ENCODE assay signal across 15 cellular contexts in genomic region chr10:46020344-46020656, GRCh38. TPM values are rescaled to one million over a fixed set of nuclear protein-coding genes. Genes with fewer than 3 reads are reported as not detected.
DNase-seq lines count a peak whose midpoint lies in the region; ATAC-seq, FAIRE-seq and TF ChIP-seq lines count a peak whose summit lies in the region.
"Had no signal": no experiment of that assay in that cellular context is flagged by ENCODE, and none has a peak within 500 bp of the region (broad histone marks: within the 10 kb centered on the region; RNA-seq: fewer than 3 reads in every experiment).

No MANE protein-coding gene starts in this region.

- H3K36me3 ChIP-seq in Panc1 (ENCODE audit: control insufficient read depth, insufficient read depth, low read length) (peaks cover 6% of the 10 kb centered on the region; the same call in 1 of the 2 replicates), cardiac muscle cell (peaks cover 11% of the 10 kb centered on the region), pancreas (peaks cover 0 to 6% (median 0%) of the 10 kb centered on the region in 3 donors)
- H3K36me3 ChIP-seq: uterus had no signal

- H3K9me3 ChIP-seq in Panc1 (ENCODE audit: control insufficient read depth, insufficient read depth, low read depth, low read length) (no peaks in the 10 kb centered on the region), cardiac muscle cell (ENCODE audit: low read depth) (no peaks in the 10 kb centered on the region), pancreas (no peaks in the 10 kb centered on the region)
- H3K9me3 ChIP-seq: uterus had no signal

- DNase-seq in CD1c-positive myeloid dendritic cell (ENCODE audit: extremely low spot score): peak; percentile 28
- DNase-seq in Panc1 (ENCODE audit: low read depth, low spot score): no peak
- peak in 1 of 2 donors; percentile 80 for DNase-seq in cardiac muscle cell (ENCODE audit: low read depth in 1 of 2, low spot score in 1 of 2)
- no peak for DNase-seq in pancreas
- no peak for DNase-seq in activated gamma-delta T cell treated with Interleukin-2 at 50 U/mL for 16 hours
- DNase-seq in GM19238 (ENCODE audit: insufficient read length, low spot score): no peak
- no peak for DNase-seq in SKM-1 treated with dmso at 0.1 percent for 144 hours (lab: John Stamatoyannopoulos, UW; ENCODE audit: unreplicated experiment)
- DNase-seq: H9, kidney glomerular epithelial cell, NCI-H2029, uterus had no signal

- no peak overlapping the region for H3K4me3 ChIP-seq in Panc1 (ENCODE audit: low read depth in 2 of 2, low read length in 2 of 2)
- H3K4me3 ChIP-seq in cardiac muscle cell: peak overlapping the region; percentile 61
- no peak overlapping the region for H3K4me3 ChIP-seq in pancreas
- H3K4me3 ChIP-seq: uterus had no signal

- 16 to 20% methylated on average over 3 of the region's 3 CpGs for WGBS in pancreas, 2 donors

- H3K27me3 ChIP-seq in Panc1 (ENCODE audit: control insufficient read depth, insufficient read depth, low read length): no peaks in the 10 kb centered on the region
- H3K27me3 ChIP-seq in cardiac muscle cell: no peaks in the 10 kb centered on the region
- H3K27me3 ChIP-seq in pancreas: no peaks in the 10 kb centered on the region
- H3K27me3 ChIP-seq: uterus had no signal

- no peak for TF ChIP-seq CTCF in Panc1 (IDR thresholded peaks at IDR 0.05)
- no peak for TF ChIP-seq CTCF in cardiac muscle cell (IDR thresholded peaks at IDR 0.05; ENCODE audit: low read depth, low read length)
- no peak for TF ChIP-seq CTCF in pancreas (IDR thresholded peaks at IDR 0.05)

- POLR2A ChIA-PET in Panc1 (lab: Charles Lee): no interaction called here

- ATAC-seq in Panc1 (no peak), pancreas (no peak), SK-N-SH treated with all-trans-retinoic acid at 6 μM for 48 hours (no peak)

- CTCF ChIA-PET in Panc1 (lab: Charles Lee): no interaction called here

- no TSS peak for BruUV-seq in Panc1 (replicated peaks; lab: Mats Ljungman, UMichigan)

- intact Hi-C loops in Panc1 (cut with micrococcal nuclease; ENCODE audit: unreplicated experiment) (no loop called here), pancreas (cut with DNase I) (no loop called here)

- FAIRE-seq in pancreas (lab: Jason Lieb, UNC): no peak

- 0 out of 2 replicates have a peak overlapping the region, but pooled peaks have one; percentile 15 for H3K27ac ChIP-seq in Panc1 (ENCODE audit: low read length)
- peak overlapping the region; percentile 86 for H3K27ac ChIP-seq in cardiac muscle cell
- peak overlapping the region in 3 of 4 donors; percentile 31 to 34 (median 34) for H3K27ac ChIP-seq in pancreas
- H3K27ac ChIP-seq: uterus had no signal

- in situ Hi-C loops in Panc1 (cut with HindIII; ENCODE audit: low pct_unique_long_range_greater_than_20kb, low sequenced_read_pairs): no loop called here

- peaks cover 51% of the 10 kb centered on the region for H3K4me1 ChIP-seq in Panc1 (ENCODE audit: control insufficient read depth, insufficient read depth, low read length)
- peaks cover 68% of the 10 kb centered on the region for H3K4me1 ChIP-seq in cardiac muscle cell (ENCODE audit: low read depth)
- peaks cover 21 to 60% (median 31%) of the 10 kb centered on the region in 3 donors for H3K4me1 ChIP-seq in pancreas
- H3K4me1 ChIP-seq: uterus had no signal

TF ChIP-seq in SK-N-SH treated with all-trans-retinoic acid at 6 μM for 48 hours, 23 proteins besides CTCF, POLR2A, EP300 and RAD21:
- no peak for TF ChIP-seq ZC3H10 (CRISPR knock-in tag; IDR thresholded peaks at IDR 0.05)
- no peak for TF ChIP-seq ZFP30 (CRISPR knock-in tag; IDR thresholded peaks at IDR 0.05)
- no peak for TF ChIP-seq ARNTL (CRISPR knock-in tag; IDR thresholded peaks at IDR 0.05; ENCODE audit: borderline replicate concordance, low read depth)
- no peak for TF ChIP-seq ESRRG (CRISPR knock-in tag; IDR thresholded peaks at IDR 0.05)
- TF ChIP-seq ZNF565 (CRISPR knock-in tag; conservative IDR thresholded peaks at IDR 0.05; ENCODE audit: low read depth): no peak
- TF ChIP-seq BACH2 (CRISPR knock-in tag; IDR thresholded peaks at IDR 0.05; ENCODE audit: borderline replicate concordance): no peak
- no peak for TF ChIP-seq SNAI2 (CRISPR knock-in tag; IDR thresholded peaks at IDR 0.05)
- no peak for TF ChIP-seq GLIS3 (CRISPR knock-in tag; IDR thresholded peaks at IDR 0.05)
- TF ChIP-seq PPARA (CRISPR knock-in tag; IDR thresholded peaks at IDR 0.05; ENCODE audit: borderline replicate concordance): no peak
- TF ChIP-seq ZNF8 (CRISPR knock-in tag; IDR thresholded peaks at IDR 0.05): no peak
- TF ChIP-seq CSRNP3 (CRISPR knock-in tag; IDR thresholded peaks at IDR 0.05): no peak
TF ChIP-seq in SK-N-SH treated with all-trans-retinoic acid at 6 μM for 48 hours: peak in this region for 0.

RNA-seq across cellular contexts. Expression of gene NCOA4, which starts 10.1 kb away (rescaled TPM):
- total RNA-seq in Panc1 (2021; ENCODE audit: unreplicated experiment) (119 TPM), cardiac muscle cell (171 and 292 TPM in 2 replicates), pancreas (10 to 100 TPM; 39.9 to 69.4 (median 59.3) TPM)
- 57.3 TPM for polyA plus RNA-seq in Panc1 (2012; ENCODE audit: insufficient read length)
- polyA plus RNA-seq in cardiac muscle cell (149 and 251 TPM in 2 replicates), pancreas (10 to 100 TPM; 16.7 to 32.5 TPM)

RNA-seq across cellular contexts. Expression of gene MSMB, which starts 25.8 kb away (rescaled TPM):
- total RNA-seq in Panc1 (2021; ENCODE audit: unreplicated experiment) (not detected), cardiac muscle cell (not detected in 2 replicates), pancreas (not detected)
- polyA plus RNA-seq in Panc1 (2012; ENCODE audit: insufficient read length): not detected
- polyA plus RNA-seq in cardiac muscle cell (not detected in 2 replicates), pancreas (under 1 TPM in 1 of 2 donors, not detected in 1; 0.84 TPM)
- total RNA-seq: H9; progenitor cell of endocrine pancreas; T-helper 1 cell treated with Interleukin-12 subunit alpha and Interleukin-12 subunit beta and Interleukin-4 antibody, amounts not matched to agents 30 ng/mL and 1 ng/mL, for 36 hours; uterus had no signal
- polyA plus RNA-seq: BJ had no signal

RNA-seq across cellular contexts. Expression of gene TIMM23, which starts 48.0 kb away (rescaled TPM):
- 103 TPM for total RNA-seq in Panc1 (2021; ENCODE audit: unreplicated experiment)
- polyA plus RNA-seq in Panc1 (2012; ENCODE audit: insufficient read length): 85.8 TPM
- 92.6 and 96.2 TPM in 2 replicates for total RNA-seq in cardiac muscle cell
- polyA plus RNA-seq in cardiac muscle cell: 140 and 150 TPM in 2 replicates
- 10 to 100 TPM; 12.9 to 21.5 (median 18.8) TPM for total RNA-seq in pancreas
- polyA plus RNA-seq in pancreas: 10 to 100 TPM; 28.2 to 32.7 TPM

Comparison
In these comparisons a context has a peak if more than half of its experiments do, and no peak if none do; other contexts are left out.
1. H3K27ac ChIP-seq: peak in every context shown above with its lines; median percentile 86 in cardiac muscle cell; 34 in pancreas; 15 in Panc1.